In genomic region chr1:207345644-207346561, GRCh38 we compare ENCODE assay signal across 19 cellular contexts. TPM values are rescaled to one million over a fixed set of nuclear protein-coding genes. Genes with fewer than 3 reads are reported as not detected.
DNase-seq lines count a peak whose midpoint lies in the region; ATAC-seq and TF ChIP-seq lines count a peak whose summit lies in the region.
"Had no signal": no experiment of that assay in that cellular context is flagged by ENCODE, and none has a peak within 500 bp of the region (broad histone marks: within the 10 kb centered on the region; RNA-seq: fewer than 3 reads in every experiment).

No MANE protein-coding gene starts in this region.

- H3K27me3 Mint-ChIP-seq in activated CD8-positive, alpha-beta memory T cell treated with anti-CD3 and anti-CD28 coated beads, Interleukin-2, amount 10 ng/mL, durations not matched to agents 7 days and 5 days: no peaks in the 10 kb centered on the region
- no peaks in the 10 kb centered on the region for H3K27me3 Mint-ChIP-seq in activated naive CD8-positive, alpha-beta T cell treated with anti-CD3 and anti-CD28 coated beads, Interleukin-2, amount 10 ng/mL, durations not matched to agents 7 days and 5 days
- H3K27me3 Mint-ChIP-seq in stimulated activated naive CD8-positive, alpha-beta T cell treated with anti-CD3 and anti-CD28 coated beads, Interleukin-15, amount 100 ng/mL, for 72 hours: no peaks in the 10 kb centered on the region

- peak overlapping the region; percentile 62 for H3K27ac Mint-ChIP-seq in activated CD8-positive, alpha-beta memory T cell treated with anti-CD3 and anti-CD28 coated beads, Interleukin-2, amount 10 ng/mL, durations not matched to agents 7 days and 5 days
- peak overlapping the region; percentile 76 for H3K27ac Mint-ChIP-seq in activated naive CD8-positive, alpha-beta T cell treated with anti-CD3 and anti-CD28 coated beads, Interleukin-2, amount 10 ng/mL, durations not matched to agents 7 days and 5 days
- H3K27ac Mint-ChIP-seq in stimulated activated naive CD8-positive, alpha-beta T cell treated with anti-CD3 and anti-CD28 coated beads, Interleukin-15, amount 100 ng/mL, for 72 hours: peak overlapping the region; percentile 28 to 43
- H3K27ac Mint-ChIP-seq: endodermal cell, HFFc6, mesothelial cell of epicardium had no signal

- peaks cover 67% of the 10 kb centered on the region for H3K4me1 Mint-ChIP-seq in activated CD8-positive, alpha-beta memory T cell treated with anti-CD3 and anti-CD28 coated beads, Interleukin-2, amount 10 ng/mL, durations not matched to agents 7 days and 5 days
- peaks cover 73% of the 10 kb centered on the region for H3K4me1 Mint-ChIP-seq in activated naive CD8-positive, alpha-beta T cell treated with anti-CD3 and anti-CD28 coated beads, Interleukin-2, amount 10 ng/mL, durations not matched to agents 7 days and 5 days
- peaks cover 88% of the 10 kb centered on the region for H3K4me1 Mint-ChIP-seq in stimulated activated naive CD8-positive, alpha-beta T cell treated with anti-CD3 and anti-CD28 coated beads, Interleukin-15, amount 100 ng/mL, for 72 hours
- H3K4me1 Mint-ChIP-seq: endodermal cell, mesothelial cell of epicardium had no signal

- no peak overlapping the region for H3K4me3 ChIP-seq in mucosa of descending colon
- H3K4me3 ChIP-seq: suprapubic skin had no signal

- ATAC-seq in activated CD8-positive, alpha-beta memory T cell treated with anti-CD3 and anti-CD28 coated beads, Interleukin-2, amount 10 ng/mL, durations not matched to agents 7 days and 5 days: peak; percentile 69
- ATAC-seq in activated naive CD8-positive, alpha-beta T cell treated with anti-CD3 and anti-CD28 coated beads, Interleukin-2, amount 10 ng/mL, durations not matched to agents 7 days and 5 days (ENCODE audit: low read depth): peak; percentile 36
- ATAC-seq in mucosa of descending colon (peak; percentile 19), HG03135 (IDR thresholded peaks at IDR 0.05; ENCODE audit: unreplicated experiment) (no peak), GM19324 (IDR thresholded peaks at IDR 0.05; ENCODE audit: low FRiP score, unreplicated experiment) (no peak)
- ATAC-seq in stimulated activated naive CD8-positive, alpha-beta T cell treated with anti-CD3 and anti-CD28 coated beads, Interleukin-15, amount 100 ng/mL, for 72 hours: peak; percentile 56
- ATAC-seq: foreskin keratinocyte had no signal

- CTCF ChIA-PET in activated CD8-positive, alpha-beta memory T cell treated with anti-CD3 and anti-CD28 coated beads, Interleukin-2, amount 10 ng/mL, durations not matched to agents 7 days and 5 days (lab: Charles Lee): interaction anchor here (1.0 to 1.4 kb wide), 3 partner anchors 10 to 18 kb away, joined by 3 to 4 read pairs (median 3); no protein-coding TSS in a partner anchor

- no peaks in the 10 kb centered on the region for H3K36me3 ChIP-seq in mucosa of descending colon (ENCODE audit: low read depth)

- POLR2A ChIA-PET in activated naive CD8-positive, alpha-beta T cell treated with anti-CD3 and anti-CD28 coated beads, Interleukin-2, amount 10 ng/mL, durations not matched to agents 7 days and 5 days (lab: Charles Lee): interaction anchor here (1.5 kb wide), 1 partner anchor 9 kb away, joined by 6 read pairs; no protein-coding TSS in a partner anchor

- H3K4me1 ChIP-seq in mucosa of descending colon (ENCODE audit: low read depth): no peaks in the 10 kb centered on the region
- H3K4me1 ChIP-seq: foreskin keratinocyte, parathyroid adenoma had no signal

- peak overlapping the region; percentile 7 for H3K4me3 Mint-ChIP-seq in activated CD8-positive, alpha-beta memory T cell treated with anti-CD3 and anti-CD28 coated beads, Interleukin-2, amount 10 ng/mL, durations not matched to agents 7 days and 5 days
- H3K4me3 Mint-ChIP-seq in activated naive CD8-positive, alpha-beta T cell treated with anti-CD3 and anti-CD28 coated beads, Interleukin-2, amount 10 ng/mL, durations not matched to agents 7 days and 5 days: peak overlapping the region; percentile 63
- H3K4me3 Mint-ChIP-seq in stimulated activated naive CD8-positive, alpha-beta T cell treated with anti-CD3 and anti-CD28 coated beads, Interleukin-15, amount 100 ng/mL, for 72 hours: peak overlapping the region; percentile 41 to 59
- H3K4me3 Mint-ChIP-seq: endodermal cell, HFFc6, mesothelial cell of epicardium had no signal

- no peak for TF ChIP-seq CTCF in mucosa of descending colon (IDR thresholded peaks at IDR 0.05)

- H3K36me3 Mint-ChIP-seq in activated CD8-positive, alpha-beta memory T cell treated with anti-CD3 and anti-CD28 coated beads, Interleukin-2, amount 10 ng/mL, durations not matched to agents 7 days and 5 days: peaks cover 91% of the 10 kb centered on the region
- H3K36me3 Mint-ChIP-seq in activated naive CD8-positive, alpha-beta T cell treated with anti-CD3 and anti-CD28 coated beads, Interleukin-2, amount 10 ng/mL, durations not matched to agents 7 days and 5 days: peaks cover 93% of the 10 kb centered on the region

- peaks cover 15% of the 10 kb centered on the region for H3K9me3 Mint-ChIP-seq in activated CD8-positive, alpha-beta memory T cell treated with anti-CD3 and anti-CD28 coated beads, Interleukin-2, amount 10 ng/mL, durations not matched to agents 7 days and 5 days (ENCODE audit: low read depth)
- H3K9me3 Mint-ChIP-seq in activated naive CD8-positive, alpha-beta T cell treated with anti-CD3 and anti-CD28 coated beads, Interleukin-2, amount 10 ng/mL, durations not matched to agents 7 days and 5 days: peaks cover 25% of the 10 kb centered on the region
- H3K9me3 Mint-ChIP-seq in stimulated activated naive CD8-positive, alpha-beta T cell treated with anti-CD3 and anti-CD28 coated beads, Interleukin-15, amount 100 ng/mL, for 72 hours: peaks cover 32 to 38% of the 10 kb centered on the region in 2 donors

- DNase-seq in activated CD8-positive, alpha-beta memory T cell treated with anti-CD3 and anti-CD28 coated beads, Interleukin-2, amount 10 ng/mL, durations not matched to agents 7 days and 5 days: no peak
- no peak for DNase-seq in activated CD8-positive, alpha-beta memory T cell treated with anti-CD3 and anti-CD28 coated beads for 24 hours
- peak; percentile 37 for DNase-seq in activated naive CD8-positive, alpha-beta T cell treated with anti-CD3 and anti-CD28 coated beads, Interleukin-2, amount 10 ng/mL, durations not matched to agents 7 days and 5 days
- DNase-seq in mucosa of descending colon (no peak), NCI-H187 treated with DMSO at 0.1 percent for 48 hours (lab: John Stamatoyannopoulos, UW) (no peak)
- no peak for DNase-seq in stimulated activated naive CD8-positive, alpha-beta T cell treated with anti-CD3 and anti-CD28 coated beads, Interleukin-15, amount 100 ng/mL, for 72 hours
- DNase-seq: activated CD4-positive, alpha-beta T cell treated with anti-CD3 and anti-CD28 coated beads for 1 hour; activated effector memory CD4-positive, alpha-beta T cell treated with Interleukin-2 at 50 U/mL for 16 hours; endodermal cell; foreskin keratinocyte; HFFc6; NCI-H1105; NCI-H2171 treated with DMSO at 0.1 percent for 48 hours; NK-92 treated with Interleukin-12 subunit alpha and Interleukin-12 subunit beta, amount 100 ng/mL, for 24 hours had no signal

- intact Hi-C loops in mucosa of descending colon (cut with DNase I, micrococcal nuclease): no loop called here

- peaks cover 5% of the 10 kb centered on the region for H3K9me3 ChIP-seq in mucosa of descending colon

RNA-seq across cellular contexts. Expression of gene CD55, which starts 24.4 kb away (rescaled TPM):
- total RNA-seq in activated CD8-positive, alpha-beta memory T cell treated with anti-CD3 and anti-CD28 coated beads, Interleukin-2, amount 10 ng/mL, durations not matched to agents 7 days and 5 days: 10 to 100 TPM; 64.9 to 96.9 TPM
- total RNA-seq in activated naive CD8-positive, alpha-beta T cell treated with anti-CD3 and anti-CD28 coated beads, Interleukin-2, amount 10 ng/mL, durations not matched to agents 7 days and 5 days: 10 to 100 TPM; 69.3 to 80.6 TPM
- total RNA-seq in mucosa of descending colon: 10 to 100 TPM; 40.1 to 53.0 (median 50.8) TPM

Comparison
In these comparisons a context has a peak if more than half of its experiments do, and no peak if none do; other contexts are left out.
1. ATAC-seq: peak in activated CD8-positive, alpha-beta memory T cell treated with anti-CD3 and anti-CD28 coated beads, Interleukin-2, amount 10 ng/mL, durations not matched to agents 7 days and 5 days (single experiment), activated naive CD8-positive, alpha-beta T cell treated with anti-CD3 and anti-CD28 coated beads, Interleukin-2, amount 10 ng/mL, durations not matched to agents 7 days and 5 days (single experiment), mucosa of descending colon (single experiment) and stimulated activated naive CD8-positive, alpha-beta T cell treated with anti-CD3 and anti-CD28 coated beads, Interleukin-15, amount 100 ng/mL, for 72 hours (single experiment); none in HG03135 (single experiment) and GM19324 (single experiment).
2. H3K4me3 Mint-ChIP-seq: peak in every context shown above with its lines; median percentile 63 in activated naive CD8-positive, alpha-beta T cell treated with anti-CD3 and anti-CD28 coated beads, Interleukin-2, amount 10 ng/mL, durations not matched to agents 7 days and 5 days; 50 in stimulated activated naive CD8-positive, alpha-beta T cell treated with anti-CD3 and anti-CD28 coated beads, Interleukin-15, amount 100 ng/mL, for 72 hours; 7 in activated CD8-positive, alpha-beta memory T cell treated with anti-CD3 and anti-CD28 coated beads, Interleukin-2, amount 10 ng/mL, durations not matched to agents 7 days and 5 days.
3. Peak in every context shown above with its lines, with median percentiles within 50 percentile points of each other: H3K27ac Mint-ChIP-seq.